ENCODE assay signal across 1 cellular context in genomic region chr18:54181856-54182612, GRCh38.
TF ChIP-seq lines count a peak whose summit lies in the region.

No MANE protein-coding gene starts in this region.

TF ChIP-seq in GM23338, 12 proteins besides CTCF, POLR2A, EP300 and RAD21:
- TF ChIP-seq ETS1 (IDR thresholded peaks at IDR 0.05) (no peak), JUNB (IDR thresholded peaks at IDR 0.05; ENCODE audit: unreplicated experiment) (no peak), EZH2 (IDR thresholded peaks at IDR 0.05; ENCODE audit: low read depth, unreplicated experiment) (no peak), ZNF462 (CRISPR knock-in tag; IDR thresholded peaks at IDR 0.05) (no peak), CREB1 (CRISPR knock-in tag; IDR thresholded peaks at IDR 0.05; ENCODE audit: low read depth) (no peak), POLR2AphosphoS5 (IDR thresholded peaks at IDR 0.05; ENCODE audit: low read depth) (no peak), NANOG (IDR thresholded peaks at IDR 0.05; ENCODE audit: borderline replicate concordance) (no peak), EZH2phosphoT487 (IDR thresholded peaks at IDR 0.05; ENCODE audit: unreplicated experiment) (no peak), ZNF114 (CRISPR knock-in tag; IDR thresholded peaks at IDR 0.05) (no peak)
